Comparison of ENCODE assay signal across 38 cellular contexts in genomic region chr9:135748676-135749075, GRCh38. TPM values are rescaled to one million over a fixed set of nuclear protein-coding genes. Genes with fewer than 3 reads are reported as not detected.
"Had no signal": no experiment of that assay in that cellular context is flagged by ENCODE, and none has a peak within 500 bp of the region (broad histone marks: within the 10 kb centered on the region; RNA-seq: fewer than 3 reads in every experiment).

No MANE protein-coding gene starts in this region.

- H3K4me1 ChIP-seq: ascending aorta had no signal

- ATAC-seq: activated CD4-positive, alpha-beta T cell treated with anti-CD3 and anti-CD28 coated beads for 36 hours; activated CD4-positive, CD25-positive, alpha-beta regulatory T cell treated with anti-CD3 and anti-CD28 coated beads, Interleukin-2, amount 50 U/mL, for 24 hours; activated CD8-positive, alpha-beta memory T cell treated with anti-CD3 and anti-CD28 coated beads, Interleukin-2, amount 10 ng/mL, durations not matched to agents 7 days and 5 days; activated CD8-positive, alpha-beta T cell treated with anti-CD3 and anti-CD28 coated beads, Interleukin-2, amount 10 ng/mL, durations not matched to agents 7 days and 5 days; activated naive CD8-positive, alpha-beta T cell treated with anti-CD3 and anti-CD28 coated beads, Interleukin-2, amount 50 U/mL, for 24 hours; WTC11 had no signal

- H3K4me1 Mint-ChIP-seq: activated CD4-positive, alpha-beta memory T cell treated with anti-CD3 and anti-CD28 coated beads, Interleukin-2, amount 10 ng/mL, durations not matched to agents 7 days and 5 days; activated CD4-positive, alpha-beta T cell treated with anti-CD3 and anti-CD28 coated beads for 36 hours; activated CD4-positive, alpha-beta T cell treated with anti-CD3 and anti-CD28 coated beads, Interleukin-2, amount 10 ng/mL, durations not matched to agents 7 days and 5 days; activated CD8-positive, alpha-beta memory T cell treated with anti-CD3 and anti-CD28 coated beads, Interleukin-2, amount 10 ng/mL, durations not matched to agents 7 days and 5 days; activated naive CD4-positive, alpha-beta T cell treated with anti-CD3 and anti-CD28 coated beads, Interleukin-2, amount 10 ng/mL, durations not matched to agents 7 days and 5 days; activated naive CD4-positive, alpha-beta T cell treated with anti-CD3 and anti-CD28 coated beads, Interleukin-2, amount 50 U/mL, for 24 hours; activated naive CD8-positive, alpha-beta T cell treated with anti-CD3 and anti-CD28 coated beads, Interleukin-2, amount 10 ng/mL, durations not matched to agents 7 days and 5 days; activated naive CD8-positive, alpha-beta T cell treated with anti-CD3 and anti-CD28 coated beads, Interleukin-2, amount 50 U/mL, for 24 hours; brain; WTC11 had no signal

- H3K9me3 Mint-ChIP-seq: activated CD4-positive, alpha-beta memory T cell treated with anti-CD3 and anti-CD28 coated beads, Interleukin-2, amount 10 ng/mL, durations not matched to agents 7 days and 5 days; activated CD4-positive, alpha-beta T cell treated with anti-CD3 and anti-CD28 coated beads, Interleukin-2, amount 10 ng/mL, durations not matched to agents 7 days and 5 days; activated naive CD4-positive, alpha-beta T cell treated with anti-CD3 and anti-CD28 coated beads, Interleukin-2, amount 10 ng/mL, durations not matched to agents 7 days and 5 days; activated naive CD4-positive, alpha-beta T cell treated with anti-CD3 and anti-CD28 coated beads, Interleukin-2, amount 50 U/mL, for 24 hours; activated naive CD8-positive, alpha-beta T cell treated with anti-CD3 and anti-CD28 coated beads, Interleukin-2, amount 10 ng/mL, durations not matched to agents 7 days and 5 days; activated naive CD8-positive, alpha-beta T cell treated with anti-CD3 and anti-CD28 coated beads, Interleukin-2, amount 50 U/mL, for 24 hours; activated T-cell treated with anti-CD3 and anti-CD28 coated beads, Interleukin-2, amount 50 U/mL, for 24 hours; activated T-helper 2 cell treated with anti-CD3 and anti-CD28 coated beads, Interferon-gamma antibody, Interleukin-2, Interleukin-4, amounts not matched to agents 10 μg/mL and 5 μg/mL and 100 μg/mL, durations not matched to agents 14 hours and 24 hours and 36 hours; brain; T-helper 1 cell treated with Interleukin-12 subunit alpha and Interleukin-12 subunit beta and Interleukin-4 antibody, amounts not matched to agents 30 μg/mL and 1 μg/mL, for 36 hours; T-helper 2 cell treated with Interferon-gamma antibody and Interleukin-4, amounts not matched to agents 5 μg/mL and 100 μg/mL, for 36 hours had no signal

- H3K27me3 ChIP-seq: ascending aorta, cardiac muscle cell had no signal

- H3K36me3 ChIP-seq: ascending aorta, cardiac muscle cell, WERI-Rb-1 had no signal

- H3K27ac Mint-ChIP-seq: activated CD4-positive, alpha-beta memory T cell treated with anti-CD3 and anti-CD28 coated beads, Interleukin-2, amount 10 ng/mL, durations not matched to agents 7 days and 5 days; activated CD4-positive, alpha-beta T cell treated with anti-CD3 and anti-CD28 coated beads for 36 hours; activated CD4-positive, alpha-beta T cell treated with anti-CD3 and anti-CD28 coated beads, Interleukin-2, amount 10 ng/mL, durations not matched to agents 7 days and 5 days; activated CD8-positive, alpha-beta memory T cell treated with anti-CD3 and anti-CD28 coated beads, Interleukin-2, amount 10 ng/mL, durations not matched to agents 7 days and 5 days; activated CD8-positive, alpha-beta T cell treated with anti-CD3 and anti-CD28 coated beads, Interleukin-2, amount 10 ng/mL, durations not matched to agents 7 days and 5 days; activated naive CD4-positive, alpha-beta T cell treated with anti-CD3 and anti-CD28 coated beads, Interleukin-2, amount 10 ng/mL, durations not matched to agents 7 days and 5 days; activated naive CD4-positive, alpha-beta T cell treated with anti-CD3 and anti-CD28 coated beads, Interleukin-2, amount 50 U/mL, for 24 hours; activated naive CD8-positive, alpha-beta T cell; activated naive CD8-positive, alpha-beta T cell treated with anti-CD3 and anti-CD28 coated beads, Interleukin-2, amount 10 ng/mL, durations not matched to agents 7 days and 5 days; activated naive CD8-positive, alpha-beta T cell treated with anti-CD3 and anti-CD28 coated beads, Interleukin-2, amount 50 U/mL, for 24 hours; activated T-cell treated with anti-CD3 and anti-CD28 coated beads, Interleukin-2, amount 50 U/mL, for 24 hours; activated T-helper 2 cell treated with anti-CD3 and anti-CD28 coated beads, Interferon-gamma antibody, Interleukin-2, Interleukin-4, amounts not matched to agents 10 μg/mL and 5 μg/mL and 100 μg/mL, durations not matched to agents 14 hours and 24 hours and 36 hours; brain; T-helper 1 cell treated with Interleukin-12 subunit alpha and Interleukin-12 subunit beta and Interleukin-4 antibody, amounts not matched to agents 30 μg/mL and 1 μg/mL, for 36 hours; T-helper 2 cell treated with Interferon-gamma antibody and Interleukin-4, amounts not matched to agents 5 μg/mL and 100 μg/mL, for 36 hours; WTC11 had no signal

- DNase-seq: activated CD4-positive, alpha-beta memory T cell treated with anti-CD3 and anti-CD28 coated beads, Interleukin-2, amount 10 ng/mL, durations not matched to agents 7 days and 5 days; activated CD4-positive, alpha-beta T cell treated with anti-CD3 and anti-CD28 coated beads for 1 hour; activated CD4-positive, alpha-beta T cell treated with anti-CD3 and anti-CD28 coated beads for 36 hours; activated CD4-positive, alpha-beta T cell treated with anti-CD3 and anti-CD28 coated beads for 48 hours; activated CD4-positive, alpha-beta T cell treated with anti-CD3 and anti-CD28 coated beads, Interleukin-2, amount 10 ng/mL, durations not matched to agents 7 days and 5 days; activated CD4-positive, alpha-beta T cell treated with anti-CD3 and anti-CD28 coated beads, Interleukin-2, amount 50 U/mL, for 48 hours; activated CD4-positive, CD25-positive, alpha-beta regulatory T cell; activated CD8-positive, alpha-beta memory T cell treated with anti-CD3 and anti-CD28 coated beads for 24 hours; activated CD8-positive, alpha-beta memory T cell treated with anti-CD3 and anti-CD28 coated beads, Interleukin-2, amount 10 ng/mL, durations not matched to agents 7 days and 5 days; activated CD8-positive, alpha-beta memory T cell treated with anti-CD3 and anti-CD28 coated beads, Interleukin-2, amount 50 U/mL, for 48 hours; activated CD8-positive, alpha-beta T cell treated with anti-CD3 and anti-CD28 coated beads, Interleukin-2, amount 10 ng/mL, durations not matched to agents 7 days and 5 days; activated effector memory CD4-positive, alpha-beta T cell treated with Interleukin-2 at 50 U/mL for 16 hours; activated gamma-delta T cell; activated naive CD4-positive, alpha-beta T cell treated with anti-CD3 and anti-CD28 coated beads, Interleukin-2, amount 10 ng/mL, durations not matched to agents 7 days and 5 days; activated naive CD4-positive, alpha-beta T cell treated with Interleukin-2 at 50 U/mL for 16 hours; activated naive CD8-positive, alpha-beta T cell treated with anti-CD3 and anti-CD28 coated beads, Interleukin-2, amount 10 ng/mL, durations not matched to agents 7 days and 5 days; activated naive CD8-positive, alpha-beta T cell treated with anti-CD3 and anti-CD28 coated beads, Interleukin-2, amount 50 U/mL, for 24 hours; activated T-cell treated with anti-CD3 and anti-CD28 coated beads, Interleukin-2, amount 50 U/mL, for 24 hours; activated T-cell treated with anti-CD3 and anti-CD28 coated beads, Interleukin-2, amount 50 U/mL, for 48 hours; amygdala; anterior cingulate cortex; caudate nucleus; T-helper 2 cell; T-helper 9 cell; WERI-Rb-1 had no signal

- H3K9me3 ChIP-seq: ascending aorta had no signal

- H3K4me3 ChIP-seq: ascending aorta, cardiac muscle cell had no signal

- H3K4me3 Mint-ChIP-seq: activated CD4-positive, alpha-beta memory T cell treated with anti-CD3 and anti-CD28 coated beads, Interleukin-2, amount 10 ng/mL, durations not matched to agents 7 days and 5 days; activated CD4-positive, alpha-beta T cell treated with anti-CD3 and anti-CD28 coated beads for 36 hours; activated CD4-positive, alpha-beta T cell treated with anti-CD3 and anti-CD28 coated beads, Interleukin-2, amount 10 ng/mL, durations not matched to agents 7 days and 5 days; activated CD8-positive, alpha-beta memory T cell treated with anti-CD3 and anti-CD28 coated beads, Interleukin-2, amount 10 ng/mL, durations not matched to agents 7 days and 5 days; activated CD8-positive, alpha-beta T cell treated with anti-CD3 and anti-CD28 coated beads, Interleukin-2, amount 10 ng/mL, durations not matched to agents 7 days and 5 days; activated naive CD4-positive, alpha-beta T cell treated with anti-CD3 and anti-CD28 coated beads, Interleukin-2, amount 10 ng/mL, durations not matched to agents 7 days and 5 days; activated naive CD4-positive, alpha-beta T cell treated with anti-CD3 and anti-CD28 coated beads, Interleukin-2, amount 50 U/mL, for 24 hours; activated naive CD8-positive, alpha-beta T cell; activated naive CD8-positive, alpha-beta T cell treated with anti-CD3 and anti-CD28 coated beads, Interleukin-2, amount 10 ng/mL, durations not matched to agents 7 days and 5 days; activated naive CD8-positive, alpha-beta T cell treated with anti-CD3 and anti-CD28 coated beads, Interleukin-2, amount 50 U/mL, for 24 hours; activated T-cell treated with anti-CD3 and anti-CD28 coated beads, Interleukin-2, amount 50 U/mL, for 24 hours; brain; T-helper 1 cell treated with Interleukin-12 subunit alpha and Interleukin-12 subunit beta and Interleukin-4 antibody, amounts not matched to agents 30 μg/mL and 1 μg/mL, for 36 hours; T-helper 2 cell treated with Interferon-gamma antibody and Interleukin-4, amounts not matched to agents 5 μg/mL and 100 μg/mL, for 36 hours; WTC11 had no signal

- H3K27ac ChIP-seq: ascending aorta, cardiac muscle cell, WERI-Rb-1 had no signal

- H3K36me3 Mint-ChIP-seq: activated CD8-positive, alpha-beta memory T cell treated with anti-CD3 and anti-CD28 coated beads, Interleukin-2, amount 10 ng/mL, durations not matched to agents 7 days and 5 days; activated naive CD4-positive, alpha-beta T cell treated with anti-CD3 and anti-CD28 coated beads, Interleukin-2, amount 10 ng/mL, durations not matched to agents 7 days and 5 days; activated naive CD4-positive, alpha-beta T cell treated with anti-CD3 and anti-CD28 coated beads, Interleukin-2, amount 50 U/mL, for 24 hours; activated naive CD8-positive, alpha-beta T cell; activated naive CD8-positive, alpha-beta T cell treated with anti-CD3 and anti-CD28 coated beads, Interleukin-2, amount 10 ng/mL, durations not matched to agents 7 days and 5 days; brain; WTC11 had no signal

- H3K27me3 Mint-ChIP-seq: activated CD4-positive, alpha-beta memory T cell treated with anti-CD3 and anti-CD28 coated beads, Interleukin-2, amount 10 ng/mL, durations not matched to agents 7 days and 5 days; activated CD4-positive, alpha-beta T cell treated with anti-CD3 and anti-CD28 coated beads, Interleukin-2, amount 10 ng/mL, durations not matched to agents 7 days and 5 days; activated CD8-positive, alpha-beta memory T cell treated with anti-CD3 and anti-CD28 coated beads, Interleukin-2, amount 10 ng/mL, durations not matched to agents 7 days and 5 days; activated naive CD4-positive, alpha-beta T cell treated with anti-CD3 and anti-CD28 coated beads, Interleukin-2, amount 10 ng/mL, durations not matched to agents 7 days and 5 days; activated naive CD4-positive, alpha-beta T cell treated with anti-CD3 and anti-CD28 coated beads, Interleukin-2, amount 50 U/mL, for 24 hours; activated naive CD8-positive, alpha-beta T cell; activated naive CD8-positive, alpha-beta T cell treated with anti-CD3 and anti-CD28 coated beads, Interleukin-2, amount 10 ng/mL, durations not matched to agents 7 days and 5 days; activated naive CD8-positive, alpha-beta T cell treated with anti-CD3 and anti-CD28 coated beads, Interleukin-2, amount 50 U/mL, for 24 hours; activated T-cell treated with anti-CD3 and anti-CD28 coated beads, Interleukin-2, amount 50 U/mL, for 24 hours had no signal

RNA-seq across cellular contexts. Expression of gene KCNT1, which starts 46.7 kb away (rescaled TPM):
- total RNA-seq: activated CD4-positive, alpha-beta T cell treated with anti-CD3 and anti-CD28 coated beads for 36 hours; activated CD8-positive, alpha-beta memory T cell treated with anti-CD3 and anti-CD28 coated beads, Interleukin-2, amount 10 ng/mL, durations not matched to agents 7 days and 5 days; activated CD8-positive, alpha-beta T cell treated with anti-CD3 and anti-CD28 coated beads, Interleukin-2, amount 10 ng/mL, durations not matched to agents 7 days and 5 days; activated naive CD8-positive, alpha-beta T cell treated with anti-CD3 and anti-CD28 coated beads, Interleukin-2, amount 10 ng/mL, durations not matched to agents 7 days and 5 days; activated T-helper 2 cell treated with anti-CD3 and anti-CD28 coated beads, Interferon-gamma antibody, Interleukin-2, Interleukin-4, amounts not matched to agents 10 μg/mL and 5 μg/mL and 100 μg/mL, durations not matched to agents 14 hours and 24 hours and 36 hours; ascending aorta; bronchial epithelial cell had no signal

RNA-seq across cellular contexts. Expression of gene SOHLH1, which starts 49.4 kb away (rescaled TPM):
- total RNA-seq: activated CD4-positive, alpha-beta memory T cell treated with anti-CD3 and anti-CD28 coated beads, Interleukin-2, amount 10 ng/mL, durations not matched to agents 7 days and 5 days; activated CD4-positive, alpha-beta T cell treated with anti-CD3 and anti-CD28 coated beads for 36 hours; activated CD4-positive, alpha-beta T cell treated with anti-CD3 and anti-CD28 coated beads, Interleukin-2, amount 10 ng/mL, durations not matched to agents 7 days and 5 days; activated CD8-positive, alpha-beta memory T cell treated with anti-CD3 and anti-CD28 coated beads, Interleukin-2, amount 10 ng/mL, durations not matched to agents 7 days and 5 days; activated CD8-positive, alpha-beta T cell treated with anti-CD3 and anti-CD28 coated beads, Interleukin-2, amount 10 ng/mL, durations not matched to agents 7 days and 5 days; activated naive CD8-positive, alpha-beta T cell treated with anti-CD3 and anti-CD28 coated beads, Interleukin-2, amount 10 ng/mL, durations not matched to agents 7 days and 5 days; activated T-helper 2 cell treated with anti-CD3 and anti-CD28 coated beads, Interferon-gamma antibody, Interleukin-2, Interleukin-4, amounts not matched to agents 10 μg/mL and 5 μg/mL and 100 μg/mL, durations not matched to agents 14 hours and 24 hours and 36 hours; ascending aorta; bronchial epithelial cell; cardiac muscle cell; cerebellum; WTC11 had no signal
- polyA plus RNA-seq: adipose tissue, cardiac muscle cell had no signal
